19 cellular contexts compared by ENCODE assay signal in genomic region chr7:3114917-3115316, GRCh38.
A peak's percentile ranks its signal among the peaks of the same experiment; 100 is the strongest.
DNase-seq lines count a peak whose midpoint lies in the region; ATAC-seq and TF ChIP-seq lines count a peak whose summit lies in the region.
"Had no signal": no experiment of that assay in that cellular context is flagged by ENCODE, and none has a peak within 500 bp of the region (broad histone marks: within the 10 kb centered on the region; RNA-seq: fewer than 3 reads in every experiment).

No MANE protein-coding gene starts in this region.

- H3K4me3 ChIP-seq in CD8-positive, alpha-beta T cell (ENCODE audit: low read depth, low read length) = no peak overlapping the region
- H3K4me3 ChIP-seq: A549; BLaER1 treated with 17β-estradiol and CSF1 and Interleukin-3, amounts not matched to agents 10 nM and 100 nM; GM23338 had no signal

- peak overlapping the region in 1 of 2 donors; percentile 86 for H3K4me3 Mint-ChIP-seq in activated T-cell treated with anti-CD3 and anti-CD28 coated beads, Interleukin-2, amount 50 U/mL, for 72 hours
- H3K4me3 Mint-ChIP-seq in activated T-cell treated with anti-CD3 and anti-CD28 coated beads, Interleukin-2, amount 50 U/mL, for 24 hours = no peak overlapping the region
- no peak overlapping the region for H3K4me3 Mint-ChIP-seq in CD8-positive, alpha-beta T cell
- no peak overlapping the region for H3K4me3 Mint-ChIP-seq in activated CD8-positive, alpha-beta T cell treated with anti-CD3 and anti-CD28 coated beads, Interleukin-2, amount 10 ng/mL, durations not matched to agents 7 days and 5 days
- H3K4me3 Mint-ChIP-seq in natural killer cell treated with Interleukin-12 subunit alpha and Interleukin-12 subunit beta and Interleukin-15 and Interleukin-18, amount 100 ng/mL, for 72 hours = no peak overlapping the region
- H3K4me3 Mint-ChIP-seq: GM23338, H9 had no signal

- H3K4me1 Mint-ChIP-seq in activated T-cell treated with anti-CD3 and anti-CD28 coated beads, Interleukin-2, amount 50 U/mL, for 72 hours (ENCODE audit: low read depth) = peaks cover 77% of the 10 kb centered on the region
- H3K4me1 Mint-ChIP-seq in activated T-cell treated with anti-CD3 and anti-CD28 coated beads, Interleukin-2, amount 50 U/mL, for 24 hours (ENCODE audit: low read depth) = peaks cover 61% of the 10 kb centered on the region
- peaks cover 80% of the 10 kb centered on the region for H3K4me1 Mint-ChIP-seq in CD8-positive, alpha-beta T cell (ENCODE audit: low read depth)
- peaks cover 95% of the 10 kb centered on the region for H3K4me1 Mint-ChIP-seq in activated CD8-positive, alpha-beta T cell treated with anti-CD3 and anti-CD28 coated beads, Interleukin-2, amount 10 ng/mL, durations not matched to agents 7 days and 5 days (ENCODE audit: low read depth)
- H3K4me1 Mint-ChIP-seq in natural killer cell treated with Interleukin-12 subunit alpha and Interleukin-12 subunit beta and Interleukin-15 and Interleukin-18, amount 100 ng/mL, for 72 hours (ENCODE audit: low read depth in 2 of 2) = peaks cover 74 to 83% of the 10 kb centered on the region in 2 donors

- H3K27ac Mint-ChIP-seq in activated T-cell treated with anti-CD3 and anti-CD28 coated beads, Interleukin-2, amount 50 U/mL, for 72 hours = peak overlapping the region; percentile 44
- H3K27ac Mint-ChIP-seq in activated T-cell treated with anti-CD3 and anti-CD28 coated beads, Interleukin-2, amount 50 U/mL, for 24 hours = no peak overlapping the region
- H3K27ac Mint-ChIP-seq in CD8-positive, alpha-beta T cell = peak overlapping the region; percentile 79
- peak overlapping the region; percentile 78 for H3K27ac Mint-ChIP-seq in activated CD8-positive, alpha-beta T cell treated with anti-CD3 and anti-CD28 coated beads, Interleukin-2, amount 10 ng/mL, durations not matched to agents 7 days and 5 days
- H3K27ac Mint-ChIP-seq in natural killer cell treated with Interleukin-12 subunit alpha and Interleukin-12 subunit beta and Interleukin-15 and Interleukin-18, amount 100 ng/mL, for 72 hours = peak overlapping the region; percentile 52 to 79
- H3K27ac Mint-ChIP-seq: GM23338, H9 had no signal

- H3K36me3 ChIP-seq in CD8-positive, alpha-beta T cell (ENCODE audit: insufficient read depth, low read length) = no peaks in the 10 kb centered on the region
- H3K36me3 ChIP-seq: BLaER1 treated with 17β-estradiol and CSF1 and Interleukin-3, amounts not matched to agents 10 nM and 100 nM had no signal

- no peaks in the 10 kb centered on the region for H3K27me3 Mint-ChIP-seq in activated T-cell treated with anti-CD3 and anti-CD28 coated beads, Interleukin-2, amount 50 U/mL, for 72 hours (ENCODE audit: low read depth)
- H3K27me3 Mint-ChIP-seq in activated T-cell treated with anti-CD3 and anti-CD28 coated beads, Interleukin-2, amount 50 U/mL, for 24 hours = no peaks in the 10 kb centered on the region
- H3K27me3 Mint-ChIP-seq in CD8-positive, alpha-beta T cell (ENCODE audit: low read depth) = no peaks in the 10 kb centered on the region
- H3K27me3 Mint-ChIP-seq in activated CD8-positive, alpha-beta T cell treated with anti-CD3 and anti-CD28 coated beads, Interleukin-2, amount 10 ng/mL, durations not matched to agents 7 days and 5 days (ENCODE audit: low read depth) = no peaks in the 10 kb centered on the region
- no peaks in the 10 kb centered on the region for H3K27me3 Mint-ChIP-seq in natural killer cell treated with Interleukin-12 subunit alpha and Interleukin-12 subunit beta and Interleukin-15 and Interleukin-18, amount 100 ng/mL, for 72 hours

- H3K4me1 ChIP-seq in CD8-positive, alpha-beta T cell (ENCODE audit: insufficient read depth, low read length) = peaks cover 66% of the 10 kb centered on the region
- H3K4me1 ChIP-seq: A549 had no signal

- POLR2A ChIA-PET in CD8-positive, alpha-beta T cell (lab: Charles Lee) = interaction anchor here (0.6 to 1.8 kb wide), 4 partner anchors 8 to 161 kb away, joined by 3 to 7 read pairs (median 3); no protein-coding TSS in a partner anchor
- POLR2A ChIA-PET in activated CD8-positive, alpha-beta T cell treated with anti-CD3 and anti-CD28 coated beads, Interleukin-2, amount 10 ng/mL, durations not matched to agents 7 days and 5 days (lab: Charles Lee) = interaction anchor here (0.6 to 5.1 kb wide), 3 partner anchors 9 to 73 kb away, joined by 3 to 19 read pairs (median 4); no protein-coding TSS in a partner anchor

- no peak for TF ChIP-seq CTCF in CD8-positive, alpha-beta T cell (IDR thresholded peaks at IDR 0.05)

- no peaks in the 10 kb centered on the region for H3K27me3 ChIP-seq in CD8-positive, alpha-beta T cell (ENCODE audit: insufficient read depth, low read length)
- H3K27me3 ChIP-seq: BLaER1 treated with 17β-estradiol and CSF1 and Interleukin-3, amounts not matched to agents 10 nM and 100 nM had no signal

- no peak for ATAC-seq in activated T-cell treated with anti-CD3 and anti-CD28 coated beads, Interleukin-2, amount 50 U/mL, for 72 hours (replicated peaks in 1 of 2)
- ATAC-seq in CD8-positive, alpha-beta T cell = no peak
- ATAC-seq in activated CD8-positive, alpha-beta T cell treated with anti-CD3 and anti-CD28 coated beads, Interleukin-2, amount 10 ng/mL, durations not matched to agents 7 days and 5 days = no peak
- no peak for ATAC-seq in natural killer cell treated with Interleukin-12 subunit alpha and Interleukin-12 subunit beta and Interleukin-15 and Interleukin-18, amount 100 ng/mL, for 72 hours
- ATAC-seq in HG03280 (IDR thresholded peaks at IDR 0.05; ENCODE audit: unreplicated experiment) = no peak
- ATAC-seq: A549, GM23338, Panc1 had no signal

- intact Hi-C loops in CD8-positive, alpha-beta T cell (cut with DNase I, micrococcal nuclease) = loop anchor here (5.0 to 10.0 kb wide), 2 partner anchors 50 to 73 kb away; partner anchors contain the start of gene CARD11 (in 1 of the 2)

- H3K27ac ChIP-seq in CD8-positive, alpha-beta T cell (ENCODE audit: low read depth, low read length) = no peak overlapping the region
- H3K27ac ChIP-seq: A549; BLaER1 treated with 17β-estradiol and CSF1 and Interleukin-3, amounts not matched to agents 10 nM and 100 nM had no signal

- peaks cover 27 to 31% of the 10 kb centered on the region in 2 donors for H3K36me3 Mint-ChIP-seq in activated T-cell treated with anti-CD3 and anti-CD28 coated beads, Interleukin-2, amount 50 U/mL, for 72 hours (ENCODE audit: insufficient read depth in 2 of 2)
- H3K36me3 Mint-ChIP-seq in activated T-cell treated with anti-CD3 and anti-CD28 coated beads, Interleukin-2, amount 50 U/mL, for 24 hours (ENCODE audit: low read depth) = no peaks in the 10 kb centered on the region
- peaks cover 12% of the 10 kb centered on the region for H3K36me3 Mint-ChIP-seq in CD8-positive, alpha-beta T cell
- peaks cover 55% of the 10 kb centered on the region for H3K36me3 Mint-ChIP-seq in activated CD8-positive, alpha-beta T cell treated with anti-CD3 and anti-CD28 coated beads, Interleukin-2, amount 10 ng/mL, durations not matched to agents 7 days and 5 days (ENCODE audit: low read depth)
- H3K36me3 Mint-ChIP-seq in natural killer cell treated with Interleukin-12 subunit alpha and Interleukin-12 subunit beta and Interleukin-15 and Interleukin-18, amount 100 ng/mL, for 72 hours = peaks cover 16% of the 10 kb centered on the region

- peaks cover 6 to 10% of the 10 kb centered on the region in 2 donors for H3K9me3 Mint-ChIP-seq in activated T-cell treated with anti-CD3 and anti-CD28 coated beads, Interleukin-2, amount 50 U/mL, for 72 hours
- peaks cover 20% of the 10 kb centered on the region for H3K9me3 Mint-ChIP-seq in activated T-cell treated with anti-CD3 and anti-CD28 coated beads, Interleukin-2, amount 50 U/mL, for 24 hours
- peaks cover 5% of the 10 kb centered on the region for H3K9me3 Mint-ChIP-seq in CD8-positive, alpha-beta T cell
- H3K9me3 Mint-ChIP-seq in activated CD8-positive, alpha-beta T cell treated with anti-CD3 and anti-CD28 coated beads, Interleukin-2, amount 10 ng/mL, durations not matched to agents 7 days and 5 days (ENCODE audit: insufficient read depth) = peaks cover 15% of the 10 kb centered on the region
- peaks cover 14% of the 10 kb centered on the region for H3K9me3 Mint-ChIP-seq in natural killer cell treated with Interleukin-12 subunit alpha and Interleukin-12 subunit beta and Interleukin-15 and Interleukin-18, amount 100 ng/mL, for 72 hours

- H3K9me3 ChIP-seq in CD8-positive, alpha-beta T cell (ENCODE audit: low read length) = peaks cover 8% of the 10 kb centered on the region

- CTCF ChIA-PET in CD8-positive, alpha-beta T cell (lab: Charles Lee) = interaction anchor here (1.1 to 1.4 kb wide), 4 partner anchors 22 to 385 kb away, joined by 3 to 6 read pairs (median 4); no protein-coding TSS in a partner anchor
- CTCF ChIA-PET in activated CD8-positive, alpha-beta T cell treated with anti-CD3 and anti-CD28 coated beads, Interleukin-2, amount 10 ng/mL, durations not matched to agents 7 days and 5 days (lab: Charles Lee) = interaction anchor here (0.9 to 6.8 kb wide), 9 partner anchors 8 to 250 kb away, joined by 3 to 66 read pairs (median 4); no protein-coding TSS in a partner anchor

- no peak for DNase-seq in activated T-cell treated with anti-CD3 and anti-CD28 coated beads, Interleukin-2, amount 50 U/mL, for 72 hours
- no peak for DNase-seq in activated T-cell treated with anti-CD3 and anti-CD28 coated beads, Interleukin-2, amount 50 U/mL, for 24 hours
- no peak for DNase-seq in CD8-positive, alpha-beta T cell
- no peak for DNase-seq in activated CD8-positive, alpha-beta T cell treated with anti-CD3 and anti-CD28 coated beads, Interleukin-2, amount 10 ng/mL, durations not matched to agents 7 days and 5 days
- no peak for DNase-seq in natural killer cell treated with Interleukin-12 subunit alpha and Interleukin-12 subunit beta and Interleukin-15 and Interleukin-18, amount 100 ng/mL, for 72 hours (ENCODE audit: low spot score)
- no peak for DNase-seq in C1 segment of cervical spinal cord (lab: John Stamatoyannopoulos, UW)
- DNase-seq: AML-193, H9, IMR-90, KG1, MM.1S, NCI-H2029, NCI-H526 treated with DMSO at 0.1 percent for 48 hours, SHP77 treated with DMSO at 0.1 percent for 48 hours had no signal
